In the genomic region with DNA sequence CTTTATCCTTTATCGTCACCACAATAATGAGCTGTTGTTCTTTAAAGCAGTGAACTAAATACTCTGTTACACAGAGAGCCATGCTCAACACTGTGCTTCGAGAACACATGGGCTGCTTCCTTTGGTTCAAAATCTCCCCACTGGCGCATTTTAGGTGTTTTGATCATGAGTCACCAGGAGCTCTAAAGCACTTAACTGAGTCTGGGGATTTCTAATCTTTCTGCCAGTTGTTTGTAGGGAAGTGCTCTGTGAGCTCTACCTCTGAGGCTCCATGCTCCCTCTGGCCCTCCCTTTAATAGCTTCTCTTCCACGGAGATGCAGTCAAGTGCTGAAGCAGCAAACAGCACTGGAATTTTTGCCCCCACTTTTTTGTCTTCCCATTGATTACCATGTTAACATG, we compare ENCODE assay signal across 1 cellular context.
TF ChIP-seq lines count a peak whose summit lies in the region.

No MANE protein-coding gene starts in this region.

TF ChIP-seq in HEK293, 187 proteins besides CTCF, POLR2A, EP300 and RAD21 (continued from another document):
- TF ChIP-seq MZF1 (tag by site-specific recombination; IDR thresholded peaks at IDR 0.05; ENCODE audit: borderline replicate concordance) = peak; percentile 62; the same call in 1 of the 2 replicates
